In genomic region chr22:17807571-17808410, GRCh38 we compare ENCODE assay signal across 15 cellular contexts. TPM values are rescaled to one million over a fixed set of nuclear protein-coding genes. Genes with fewer than 3 reads are reported as not detected.
A peak's percentile ranks its signal among the peaks of the same experiment; 100 is the strongest.
DNase-seq lines count a peak whose midpoint lies in the region; ATAC-seq and TF ChIP-seq lines count a peak whose summit lies in the region.
"Had no signal": no experiment of that assay in that cellular context is flagged by ENCODE, and none has a peak within 500 bp of the region (broad histone marks: within the 10 kb centered on the region; RNA-seq: fewer than 3 reads in every experiment).

No MANE protein-coding gene starts in this region.

- peak; percentile 11 for DNase-seq in GM04503 (ENCODE audit: low read depth)
- peak; percentile 18 for DNase-seq in astrocyte of the spinal cord (ENCODE audit: low read depth, low spot score)
- DNase-seq in iris pigment epithelial cell (ENCODE audit: low read depth): peak; percentile 38
- DNase-seq in psoas muscle: peak; percentile 51 to 83
- no peak for DNase-seq in globus pallidus (ENCODE audit: low spot score)
- no peak for DNase-seq in aorta
- no peak for DNase-seq in activated gamma-delta T cell (lab: John Stamatoyannopoulos, UW)
- DNase-seq: activated naive CD4-positive, alpha-beta T cell treated with anti-CD3 and anti-CD28 coated beads for 36 hours; CD4-positive, alpha-beta T cell; GDM1; HCEC 1CT; Kasumi-1; NCI-H1694 treated with DMSO at 0.1 percent for 48 hours; retina had no signal

- intact Hi-C loops in psoas muscle (cut with DNase I) (no loop called here), aorta (cut with DNase I) (no loop called here)

- peak; percentile 89 to 92 (median 90) for ATAC-seq in psoas muscle
- ATAC-seq in GM21717 (IDR thresholded peaks at IDR 0.05; ENCODE audit: unreplicated experiment): no peak
- no peak for ATAC-seq in aorta (ENCODE audit: low FRiP score)

- in situ Hi-C loops in astrocyte of the spinal cord (cut with HindIII; ENCODE audit: low sequenced_read_pairs): no loop called here

- H3K4me1 ChIP-seq in psoas muscle (peaks cover 20% of the 10 kb centered on the region), aorta (ENCODE audit: control insufficient read depth in 1 of 2, insufficient read depth in 2 of 2, low read length in 2 of 2) (no peaks in the 10 kb centered on the region)

- no peaks in the 10 kb centered on the region for H3K9me3 ChIP-seq in psoas muscle
- no peaks in the 10 kb centered on the region for H3K9me3 ChIP-seq in aorta (ENCODE audit: control insufficient read depth, low read length)

- H3K36me3 ChIP-seq in psoas muscle (ENCODE audit: insufficient read depth in 1 of 2, low read depth in 1 of 2) (peaks cover 3 to 74% of the 10 kb centered on the region in 2 donors), aorta (ENCODE audit: control insufficient read depth in 1 of 2, insufficient read depth in 2 of 2, low read length in 1 of 2) (peaks cover 0 to 9% of the 10 kb centered on the region in 2 donors)

- H3K27ac ChIP-seq in psoas muscle: peak overlapping the region; percentile 90
- H3K27ac ChIP-seq in aorta (ENCODE audit: low read depth in 1 of 2, low read length in 2 of 2): no peak overlapping the region

- no peak for TF ChIP-seq CTCF in astrocyte of the spinal cord (IDR thresholded peaks at IDR 0.05; ENCODE audit: low read depth, low read length)
- TF ChIP-seq CTCF in psoas muscle (IDR thresholded peaks at IDR 0.05): no peak

- H3K4me3 ChIP-seq in astrocyte of the spinal cord (ENCODE audit: low read depth, low read length) (no peak overlapping the region), psoas muscle (peak overlapping the region; percentile 37), aorta (ENCODE audit: low read length in 2 of 2) (no peak overlapping the region)

- 31 to 37% (median 34%) methylated on average over 18 of the region's 18 CpGs for WGBS in psoas muscle, 3 donors
- WGBS in aorta, 2 donors: 81 to 84% methylated on average over 18 of the region's 18 CpGs

- H3K27me3 ChIP-seq in psoas muscle (ENCODE audit: insufficient read depth in 3 of 3, low read length in 2 of 3) (no peaks in the 10 kb centered on the region), aorta (ENCODE audit: control insufficient read depth in 1 of 2, insufficient read depth in 2 of 2, low read length in 1 of 2) (no peaks in the 10 kb centered on the region)

RNA-seq across cellular contexts. Expression of gene BID, which starts 33.5 kb away (rescaled TPM):
- total RNA-seq in psoas muscle (10 to 100 TPM in 2 of 4 donors, 1 to 10 TPM in 2; 5.6 to 19.4 (median 8.3) TPM), aorta (10 to 100 TPM; 11.5 to 12.7 TPM)
- polyA plus RNA-seq in psoas muscle (10 to 100 TPM in 1 of 3 donors, 1 to 10 TPM in 2; 7.8 to 27.4 (median 9.9) TPM), aorta (1 to 10 TPM; 8.1 to 8.4 TPM)

Comparison
In these comparisons a context has a peak if more than half of its experiments do, and no peak if none do; other contexts are left out.
1. DNase-seq: peak in GM04503 (single experiment), astrocyte of the spinal cord (single experiment), iris pigment epithelial cell (single experiment) and psoas muscle (2 of 2); none in globus pallidus (single experiment), aorta (0 of 2) and activated gamma-delta T cell (single experiment).
2. ATAC-seq: peak in psoas muscle (4 of 4); none in GM21717 (single experiment) and aorta (single experiment).